Comparison of ENCODE assay signal across 1 cellular context in genomic region chr7:45886931-45887667, GRCh38.
TF ChIP-seq lines count a peak whose summit lies in the region.

No MANE protein-coding gene starts in this region.

TF ChIP-seq in HepG2, 621 proteins besides CTCF, POLR2A, EP300 and RAD21 (continued from another document and continues in another):
- TF ChIP-seq HMGXB3 (CRISPR knock-in tag; IDR thresholded peaks at IDR 0.05; ENCODE audit: borderline replicate concordance) = no peak
- TF ChIP-seq ZNF7 (CRISPR knock-in tag; IDR thresholded peaks at IDR 0.05) = no peak
- TF ChIP-seq ZNF768 (CRISPR knock-in tag; IDR thresholded peaks at IDR 0.05) = no peak
- TF ChIP-seq THAP9 (CRISPR knock-in tag; IDR thresholded peaks at IDR 0.05; ENCODE audit: borderline replicate concordance) = no peak
- TF ChIP-seq RXRA (CRISPR knock-in tag; IDR thresholded peaks at IDR 0.05) = no peak
- TF ChIP-seq ZNF282 (IDR thresholded peaks at IDR 0.05; ENCODE audit: partially characterized antibody) = no peak
- TF ChIP-seq ATF1 (CRISPR knock-in tag; IDR thresholded peaks at IDR 0.05) = no peak
- no peak for TF ChIP-seq ZXDC (CRISPR knock-in tag; IDR thresholded peaks at IDR 0.05)
- 0 out of 2 replicates have a peak, but pooled peaks have one; percentile 9 for TF ChIP-seq ZKSCAN8 (CRISPR knock-in tag; IDR thresholded peaks at IDR 0.05; ENCODE audit: borderline replicate concordance)
- TF ChIP-seq ETV5 (CRISPR knock-in tag; IDR thresholded peaks at IDR 0.05; ENCODE audit: borderline replicate concordance) = no peak
- TF ChIP-seq MLXIP (CRISPR knock-in tag; IDR thresholded peaks at IDR 0.05; ENCODE audit: borderline replicate concordance) = no peak
- TF ChIP-seq ZNF543 (CRISPR knock-in tag; IDR thresholded peaks at IDR 0.05) = no peak
- TF ChIP-seq PRPF4 (IDR thresholded peaks at IDR 0.05; ENCODE audit: low read depth, low read length, poor library complexity, severe bottlenecking) = no peak
- TF ChIP-seq SNRNP70 (IDR thresholded peaks at IDR 0.05; ENCODE audit: low read depth, low read length) = no peak
- no peak for TF ChIP-seq THAP7 (CRISPR knock-in tag; IDR thresholded peaks at IDR 0.05)
- TF ChIP-seq ZNF572 (CRISPR knock-in tag; IDR thresholded peaks at IDR 0.05) = peak; percentile 47; the same call in 1 of the 2 replicates
- no peak; the same call in 1 of the 2 replicates for TF ChIP-seq ZNF546 (CRISPR knock-in tag; conservative IDR thresholded peaks at IDR 0.05)
- TF ChIP-seq ZNF333 (CRISPR knock-in tag; IDR thresholded peaks at IDR 0.05; ENCODE audit: borderline replicate concordance) = no peak
- no peak for TF ChIP-seq ZNF34 (CRISPR knock-in tag; IDR thresholded peaks at IDR 0.05; ENCODE audit: borderline replicate concordance)
- no peak for TF ChIP-seq ARID4A (CRISPR knock-in tag; IDR thresholded peaks at IDR 0.05; ENCODE audit: borderline replicate concordance)
- TF ChIP-seq ATF4 (CRISPR knock-in tag; IDR thresholded peaks at IDR 0.05) = no peak
- TF ChIP-seq ZNF121 (CRISPR knock-in tag; IDR thresholded peaks at IDR 0.05) = no peak
- TF ChIP-seq NRL (CRISPR knock-in tag; IDR thresholded peaks at IDR 0.05; ENCODE audit: borderline replicate concordance) = no peak
- TF ChIP-seq TARDBP (CRISPR knock-in tag; IDR thresholded peaks at IDR 0.05) = peak; percentile 38; the same call in 1 of the 2 replicates
- no peak for TF ChIP-seq GATAD1 (CRISPR knock-in tag; IDR thresholded peaks at IDR 0.05)
- no peak for TF ChIP-seq SOX5 (CRISPR knock-in tag; IDR thresholded peaks at IDR 0.05; ENCODE audit: borderline replicate concordance)
- no peak for TF ChIP-seq TP53 (CRISPR knock-in tag; conservative IDR thresholded peaks at IDR 0.05)
- no peak for TF ChIP-seq SALL1 (CRISPR knock-in tag; IDR thresholded peaks at IDR 0.05)
- TF ChIP-seq ZNF687 (CRISPR knock-in tag; IDR thresholded peaks at IDR 0.05) = peak; percentile 50; the same call in 1 of the 2 replicates
- TF ChIP-seq MAZ (IDR thresholded peaks at IDR 0.05; ENCODE audit: borderline replicate concordance, low read depth, low read length) = no peak
- TF ChIP-seq MAZ (CRISPR knock-in tag; IDR thresholded peaks at IDR 0.05; ENCODE audit: low read depth) = no peak
- no peak for TF ChIP-seq HOXA7 (CRISPR knock-in tag; IDR thresholded peaks at IDR 0.05)
- TF ChIP-seq NR3C1 (CRISPR knock-in tag; IDR thresholded peaks at IDR 0.05) = no peak
